Comparison of ENCODE assay signal across 16 cellular contexts in genomic region chr3:190378240-190378891, GRCh38. TPM values are rescaled to one million over a fixed set of nuclear protein-coding genes. Genes with fewer than 3 reads are reported as not detected.
A peak's percentile ranks its signal among the peaks of the same experiment; 100 is the strongest.
DNase-seq lines count a peak whose midpoint lies in the region; ATAC-seq, FAIRE-seq and TF ChIP-seq lines count a peak whose summit lies in the region.
"Had no signal": no experiment of that assay in that cellular context is flagged by ENCODE, and none has a peak within 500 bp of the region (broad histone marks: within the 10 kb centered on the region; RNA-seq: fewer than 3 reads in every experiment).

No MANE protein-coding gene starts in this region.

- H4K20me1 ChIP-seq in GM23248 (ENCODE audit: insufficient read depth) = no peaks in the 10 kb centered on the region

- no peak for ATAC-seq in stimulated activated naive CD8-positive, alpha-beta T cell treated with anti-CD3 and anti-CD28 coated beads, Interleukin-15, Interleukin-2, amounts not matched to agents 100 U/mL and 50 U/mL, for 24 hours
- ATAC-seq: activated T-cell treated with anti-CD3 and anti-CD28 coated beads, Interleukin-2, amount 50 U/mL, for 4 hours had no signal

- peak; percentile 89 for DNase-seq in GM23248
- peak; percentile 85 for DNase-seq in amniotic epithelial cell (ENCODE audit: low read depth)
- peak; percentile 81 to 85 for DNase-seq in foreskin fibroblast
- peak; percentile 93 for DNase-seq in stromal cell of bone marrow (ENCODE audit: low read depth)
- DNase-seq in GM19239 (ENCODE audit: insufficient read length, low spot score) = no peak
- no peak for DNase-seq in stimulated activated naive CD8-positive, alpha-beta T cell treated with anti-CD3 and anti-CD28 coated beads, Interleukin-15, Interleukin-2, amounts not matched to agents 100 U/mL and 50 U/mL, for 24 hours
- DNase-seq in GM20000 (ENCODE audit: low spot score) = no peak
- DNase-seq: activated CD4-positive, CD25-positive, alpha-beta regulatory T cell treated with anti-CD3 and anti-CD28 coated beads, Interleukin-2, amount 50 U/mL, for 72 hours; activated T-cell treated with anti-CD3 and anti-CD28 coated beads, Interleukin-2, amount 50 U/mL, for 4 hours; central memory CD4-positive, alpha-beta T cell; erythroblast; immature natural killer cell; KG1; NCI-H2029 treated with DMSO at 0.1 percent for 48 hours; sigmoid colon; substantia nigra had no signal

- in situ Hi-C loops in GM23248 (cut with MboI) = no loop called here

- no peak for FAIRE-seq in GM19239 (lab: Jason Lieb, UNC)

- peaks cover 27% of the 10 kb centered on the region for H3K4me1 ChIP-seq in GM23248 (ENCODE audit: insufficient read depth)
- H3K4me1 ChIP-seq: sigmoid colon had no signal

- no peaks in the 10 kb centered on the region for H3K9me3 ChIP-seq in GM23248 (ENCODE audit: low read depth)
- H3K9me3 ChIP-seq: sigmoid colon had no signal

- no peak for TF ChIP-seq CTCF in foreskin fibroblast (IDR thresholded peaks at IDR 0.05; ENCODE audit: low read depth, low read length)
- no peak for TF ChIP-seq CTCF in GM20000 (IDR thresholded peaks at IDR 0.05; ENCODE audit: extremely low read depth, missing control alignments)

- H3K9ac ChIP-seq in GM23248 = no peak overlapping the region

- peaks cover 37% of the 10 kb centered on the region for H3F3A ChIP-seq in GM23248 (ENCODE audit: insufficient read depth)

- no peaks in the 10 kb centered on the region for H3K27me3 ChIP-seq in GM23248 (replicated peaks; ENCODE audit: insufficient read depth)
- H3K27me3 ChIP-seq: sigmoid colon had no signal

- no peaks in the 10 kb centered on the region for H3K9me2 ChIP-seq in GM23248 (ENCODE audit: insufficient read depth)

- H3K4me3 ChIP-seq in GM23248 = no peak overlapping the region
- no peak overlapping the region for H3K4me3 ChIP-seq in foreskin fibroblast (ENCODE audit: low read depth in 1 of 2, low read length in 2 of 2)
- H3K4me3 ChIP-seq: sigmoid colon had no signal

- H3K27ac ChIP-seq in GM23248 = no peak overlapping the region
- H3K27ac ChIP-seq: sigmoid colon had no signal

- no peaks in the 10 kb centered on the region for H3K79me2 ChIP-seq in GM23248 (ENCODE audit: insufficient read depth)

- H2AFZ ChIP-seq in GM23248 = no peak overlapping the region

- no peak overlapping the region for H3K4me2 ChIP-seq in GM23248 (ENCODE audit: unreplicated experiment)

- H3K36me3 ChIP-seq in GM23248 (ENCODE audit: low read depth) = no peaks in the 10 kb centered on the region
- H3K36me3 ChIP-seq: sigmoid colon had no signal

- WGBS in GM23248 (ENCODE audit: low coverage in 1 of 2, low lambda C conversion rate in 2 of 2, missing lambda C conversion rate in 2 of 2), 2 experiments = 28 to 34% methylated on average over 6 of the region's 6 CpGs

RNA-seq across cellular contexts. Expression of gene CLDN16, which starts 9.6 kb away (rescaled TPM):
- 0.11 TPM in 1 of 2 replicates, not detected in the other for total RNA-seq in GM23248 (2014; rRNA removed; shearing (Covaris generic))
- not detected in 2 replicates for polyA plus RNA-seq in GM23248 (2016; fragmentation: Nextera tagmentation; extraction: Ambion mirVana)
- total RNA-seq: activated T-cell treated with anti-CD3 and anti-CD28 coated beads, Interleukin-2, amount 50 U/mL, for 4 hours; sigmoid colon had no signal
- polyA plus RNA-seq: immature natural killer cell had no signal

RNA-seq across cellular contexts. Expression of gene CLDN1, which starts 56.1 kb away (rescaled TPM):
- 0.32 and 0.38 TPM in 2 replicates for total RNA-seq in GM23248 (2014; rRNA removed; shearing (Covaris generic))
- 0.19 and 0.28 TPM in 2 replicates for polyA plus RNA-seq in GM23248 (2016; fragmentation: Nextera tagmentation; extraction: Ambion mirVana)
- polyA plus RNA-seq: immature natural killer cell had no signal

Comparison
In these comparisons a context has a peak if more than half of its experiments do, and no peak if none do; other contexts are left out.
1. DNase-seq: peak in GM23248 (single experiment), amniotic epithelial cell (single experiment), foreskin fibroblast (2 of 2) and stromal cell of bone marrow (single experiment); none in GM19239 (single experiment), stimulated activated naive CD8-positive, alpha-beta T cell treated with anti-CD3 and anti-CD28 coated beads, Interleukin-15, Interleukin-2, amounts not matched to agents 100 U/mL and 50 U/mL, for 24 hours (single experiment) and GM20000 (single experiment).